In genomic region chr5:143194713-143195112, GRCh38 we compare ENCODE assay signal across 18 cellular contexts.
DNase-seq lines count a peak whose midpoint lies in the region; ATAC-seq and TF ChIP-seq lines count a peak whose summit lies in the region.
"Had no signal": no experiment of that assay in that cellular context is flagged by ENCODE, and none has a peak within 500 bp of the region (broad histone marks: within the 10 kb centered on the region; RNA-seq: fewer than 3 reads in every experiment).

No MANE protein-coding gene starts in this region.

- no peak overlapping the region for H3K27ac Mint-ChIP-seq in progenitor cell of endocrine pancreas
- H3K27ac Mint-ChIP-seq: B cell; CD8-positive, alpha-beta T cell had no signal

- BruUV-seq in mammary epithelial cell (replicated peaks; lab: Mats Ljungman, UMichigan), result no TSS peak

- peaks cover 6% of the 10 kb centered on the region for H3K9me3 Mint-ChIP-seq in progenitor cell of endocrine pancreas (ENCODE audit: low read depth)

- TF ChIP-seq CTCF in left ventricle myocardium inferior (IDR thresholded peaks at IDR 0.05; ENCODE audit: borderline replicate concordance) (no peak), RWPE1 (conservative IDR thresholded peaks at IDR 0.05; ENCODE audit: low read depth) (no peak), mammary epithelial cell (conservative IDR thresholded peaks at IDR 0.05 in 1 of 2, IDR thresholded peaks at IDR 0.05 in 1 of 2; ENCODE audit: extremely low read depth in 1 of 2, insufficient read depth in 1 of 2, low read depth in 1 of 2, low read length in 2 of 2) (no peak), gastrocnemius medialis (IDR thresholded peaks at IDR 0.05 in 4 of 5, conservative IDR thresholded peaks at IDR 0.05 in 1 of 5) (no peak), progenitor cell of endocrine pancreas (IDR thresholded peaks at IDR 0.05; ENCODE audit: unreplicated experiment) (no peak)

- 98% methylated on average over 5 of the region's 5 CpGs for WGBS in mammary epithelial cell (ENCODE audit: low coverage, missing lambda C conversion rate)

- H3K9ac ChIP-seq in mammary epithelial cell (ENCODE audit: insufficient read depth, low read length), result no peak overlapping the region
- H3K9ac ChIP-seq: BLaER1 treated with 17β-estradiol and CSF1 and Interleukin-3, amounts not matched to agents 10 nM and 100 nM; GM23248 had no signal

- H3K79me2 ChIP-seq in mammary epithelial cell (ENCODE audit: insufficient read depth, low read length), result no peaks in the 10 kb centered on the region

- CTCF ChIA-PET in RWPE1 (lab: Yijun Ruan, JAX) (interaction anchor here (1.8 kb wide), 1 partner anchor 210 kb away, joined by 6 read pairs; no protein-coding TSS in a partner anchor), mammary epithelial cell (lab: Charles Lee; ENCODE audit: low non-redundant PET) (no interaction called here)

- no peaks in the 10 kb centered on the region for H3K27me3 ChIP-seq in left ventricle myocardium inferior (ENCODE audit: low read depth)
- H3K27me3 ChIP-seq in mammary epithelial cell (ENCODE audit: insufficient read depth, low read length), result no peaks in the 10 kb centered on the region
- H3K27me3 ChIP-seq in gastrocnemius medialis, result no peaks in the 10 kb centered on the region
- H3K27me3 ChIP-seq: BLaER1 treated with 17β-estradiol and CSF1 and Interleukin-3, amounts not matched to agents 10 nM and 100 nM had no signal

- H3K4me2 ChIP-seq in mammary epithelial cell (ENCODE audit: insufficient read depth, low read depth, low read length), result no peak overlapping the region
- H3K4me2 ChIP-seq: BLaER1 treated with 17β-estradiol and CSF1 and Interleukin-3, amounts not matched to agents 10 nM and 100 nM had no signal

- DNase-seq in left ventricle myocardium inferior (no peak), cardiac septum (ENCODE audit: low spot score) (no peak), RWPE1 (ENCODE audit: low spot score) (no peak), mammary epithelial cell (no peak), gastrocnemius medialis (no peak), progenitor cell of endocrine pancreas (ENCODE audit: low spot score, unreplicated experiment) (no peak)
- DNase-seq: 8988T; Calu3; CD8-positive, alpha-beta T cell; DMS79 treated with DMSO at 0.1 percent for 48 hours; GF-D8 had no signal

- in situ Hi-C loops in mammary epithelial cell (cut with MboI; ENCODE audit: low sequenced_read_pairs in 2 of 2), result loop anchor here in 1 of 2 donors (25.0 kb wide), 1 partner anchor 193 kb away; no protein-coding TSS in a partner anchor
- in situ Hi-C loops in gastrocnemius medialis (cut with MboI; ENCODE audit: low sequenced_read_pairs in 4 of 4), result no loop called here

- peaks cover 1% of the 10 kb centered on the region for H3K4me1 Mint-ChIP-seq in progenitor cell of endocrine pancreas (ENCODE audit: low read depth)
- H3K4me1 Mint-ChIP-seq: B cell had no signal

- peak overlapping the region; percentile 58 for H2AFZ ChIP-seq in mammary epithelial cell (ENCODE audit: low read depth, low read length)
- H2AFZ ChIP-seq: GM23248 had no signal

- H3K4me3 Mint-ChIP-seq in progenitor cell of endocrine pancreas (ENCODE audit: low read depth), result no peak overlapping the region
- H3K4me3 Mint-ChIP-seq: B cell; CD8-positive, alpha-beta T cell had no signal

- intact Hi-C loops in left ventricle myocardium inferior (cut with micrococcal nuclease) (no loop called here), cardiac septum (cut with DNase I) (no loop called here), mammary epithelial cell (cut with micrococcal nuclease) (loop anchor here (5.0 kb wide), 2 partner anchors 493 to 633 kb away; no protein-coding TSS in a partner anchor), gastrocnemius medialis (cut with DNase I; ENCODE audit: low total_unique reads) (loop anchor here (5.0 to 10.0 kb wide), 2 partner anchors 208 to 630 kb away; partner anchors contain the start of gene NR3C1)

- peaks cover 34% of the 10 kb centered on the region for H3K4me1 ChIP-seq in left ventricle myocardium inferior
- peaks cover 44% of the 10 kb centered on the region for H3K4me1 ChIP-seq in mammary epithelial cell (ENCODE audit: insufficient read depth, low read length)
- peaks cover 28 to 30% of the 10 kb centered on the region in 2 donors for H3K4me1 ChIP-seq in gastrocnemius medialis
- H3K4me1 ChIP-seq: HAP-1 had no signal

- POLR2A ChIA-PET in RWPE1 (lab: Yijun Ruan, JAX; ENCODE audit: low non-redundant PET), result no interaction called here

- no peak for TF ChIP-seq POLR2A in gastrocnemius medialis (IDR thresholded peaks at IDR 0.05)

- peak overlapping the region; percentile 24 for H3K27ac ChIP-seq in left ventricle myocardium inferior (replicated peaks)
- peak overlapping the region; percentile 66 for H3K27ac ChIP-seq in RWPE1
- H3K27ac ChIP-seq in mammary epithelial cell (ENCODE audit: insufficient read depth, low read depth, low read length), result no peak overlapping the region
- peak overlapping the region; percentile 9 to 29 (median 24) for H3K27ac ChIP-seq in gastrocnemius medialis
- H3K27ac ChIP-seq: BLaER1 treated with 17β-estradiol and CSF1 and Interleukin-3, amounts not matched to agents 10 nM and 100 nM had no signal

- no peaks in the 10 kb centered on the region for H4K20me1 ChIP-seq in mammary epithelial cell (ENCODE audit: insufficient read depth, low read length)

- H3K27me3 Mint-ChIP-seq in progenitor cell of endocrine pancreas, result no peaks in the 10 kb centered on the region
- H3K27me3 Mint-ChIP-seq: B cell had no signal

- peaks cover 6% of the 10 kb centered on the region for H3K36me3 Mint-ChIP-seq in progenitor cell of endocrine pancreas (ENCODE audit: insufficient read depth)

- peaks cover 19% of the 10 kb centered on the region for H3K9me3 ChIP-seq in left ventricle myocardium inferior (replicated peaks)
- H3K9me3 ChIP-seq in mammary epithelial cell (replicated peaks; ENCODE audit: insufficient read depth, low read length), result no peaks in the 10 kb centered on the region
- H3K9me3 ChIP-seq in gastrocnemius medialis, result no peaks in the 10 kb centered on the region
- H3K9me3 ChIP-seq: HAP-1 had no signal

- ATAC-seq in gastrocnemius medialis (peak; percentile 47 to 69), GM21447 (IDR thresholded peaks at IDR 0.05; ENCODE audit: unreplicated experiment) (no peak), GM19452 (IDR thresholded peaks at IDR 0.05; ENCODE audit: unreplicated experiment) (no peak)
- ATAC-seq: CD8-positive, alpha-beta T cell; HepG2 had no signal

- dilution Hi-C loops in mammary epithelial cell (cut with HindIII; ENCODE audit: low sequenced_read_pairs), result no loop called here

- H3K36me3 ChIP-seq in left ventricle myocardium inferior (no peaks in the 10 kb centered on the region), mammary epithelial cell (ENCODE audit: insufficient read depth, low read length) (no peaks in the 10 kb centered on the region), gastrocnemius medialis (no peaks in the 10 kb centered on the region)
- H3K36me3 ChIP-seq: HAP-1 had no signal

- H3K4me3 ChIP-seq in left ventricle myocardium inferior (no peak overlapping the region), mammary epithelial cell (replicated peaks in 1 of 3; ENCODE audit: insufficient read depth in 1 of 3, low read depth in 2 of 3, low read length in 3 of 3) (no peak overlapping the region), gastrocnemius medialis (no peak overlapping the region)
- H3K4me3 ChIP-seq: BLaER1 treated with 17β-estradiol and CSF1 and Interleukin-3, amounts not matched to agents 10 nM and 100 nM; GM23248; HAP-1 had no signal

Comparison
In these comparisons a context has a peak if more than half of its experiments do, and no peak if none do; other contexts are left out.
1. ATAC-seq: peak in gastrocnemius medialis (2 of 2); none in GM21447 (single experiment) and GM19452 (single experiment).
2. intact Hi-C loops: an anchor here in mammary epithelial cell (5.0 kb wide) and gastrocnemius medialis (5.0 to 10.0 kb wide); none called in left ventricle myocardium inferior and cardiac septum.